In genomic region chr11:134235399-134235798, GRCh38 we compare ENCODE assay signal across 17 cellular contexts. TPM values are rescaled to one million over a fixed set of nuclear protein-coding genes. Genes with fewer than 3 reads are reported as not detected.
A peak's percentile ranks its signal among the peaks of the same experiment; 100 is the strongest.
DNase-seq lines count a peak whose midpoint lies in the region; ATAC-seq and TF ChIP-seq lines count a peak whose summit lies in the region.
"Had no signal": no experiment of that assay in that cellular context is flagged by ENCODE, and none has a peak within 500 bp of the region (broad histone marks: within the 10 kb centered on the region; RNA-seq: fewer than 3 reads in every experiment).

No MANE protein-coding gene starts in this region.

- H3K9me3 Mint-ChIP-seq in naive thymus-derived CD8-positive, alpha-beta T cell, result no peaks in the 10 kb centered on the region
- H3K9me3 Mint-ChIP-seq: CD4-positive, alpha-beta T cell had no signal

- POLR2A ChIA-PET in naive thymus-derived CD8-positive, alpha-beta T cell (lab: Charles Lee), result interaction anchor here (1.7 kb wide), 1 partner anchor 10 kb away, joined by 9 read pairs; the partner anchor contains the start of gene VPS26B

- H3K27me3 Mint-ChIP-seq in naive thymus-derived CD8-positive, alpha-beta T cell, result no peaks in the 10 kb centered on the region
- H3K27me3 Mint-ChIP-seq: CD4-positive, alpha-beta T cell had no signal

- H3K36me3 Mint-ChIP-seq in naive thymus-derived CD8-positive, alpha-beta T cell, result peaks cover 0 to 58% (median 4%) of the 10 kb centered on the region in 3 donors

- H3K36me3 ChIP-seq in left ventricle myocardium inferior, result peaks cover 46% of the 10 kb centered on the region
- H3K36me3 ChIP-seq in right lobe of liver, result peaks cover 0 to 16% (median 4%) of the 10 kb centered on the region in 4 donors

- peak overlapping the region in 1 of 10 donors; percentile 75 for H3K27ac Mint-ChIP-seq in naive thymus-derived CD8-positive, alpha-beta T cell
- H3K27ac Mint-ChIP-seq: CD4-positive, alpha-beta T cell had no signal

- no peak overlapping the region for H3K4me3 Mint-ChIP-seq in naive thymus-derived CD8-positive, alpha-beta T cell
- H3K4me3 Mint-ChIP-seq: CD4-positive, alpha-beta T cell had no signal

- ATAC-seq in right cardiac atrium (no peak), right lobe of liver (peak; percentile 81 to 92 (median 88))
- ATAC-seq in stimulated activated naive CD8-positive, alpha-beta T cell treated with anti-CD3 and anti-CD28 coated beads, Interleukin-15, Interleukin-2, amounts not matched to agents 100 U/mL and 50 U/mL, for 24 hours, result no peak
- no peak for ATAC-seq in naive thymus-derived CD8-positive, alpha-beta T cell
- ATAC-seq: A549 had no signal

- H3K4me3 ChIP-seq in left ventricle myocardium inferior (no peak overlapping the region), right cardiac atrium (ENCODE audit: low read length) (no peak overlapping the region), right lobe of liver (no peak overlapping the region)
- H3K4me3 ChIP-seq: A549, GM23248, HAP-1 had no signal

- H3K4me1 Mint-ChIP-seq in naive thymus-derived CD8-positive, alpha-beta T cell, result peaks cover 17 to 36% (median 26%) of the 10 kb centered on the region in 4 donors

- H3K4me1 ChIP-seq in left ventricle myocardium inferior (peaks cover 51% of the 10 kb centered on the region), right cardiac atrium (ENCODE audit: control insufficient read depth, insufficient read depth, low read length) (peaks cover 2% of the 10 kb centered on the region), right lobe of liver (peaks cover 0 to 26% (median 10%) of the 10 kb centered on the region in 4 donors)
- H3K4me1 ChIP-seq: A549, Caco-2, HAP-1 had no signal

- TF ChIP-seq CTCF in left ventricle myocardium inferior (IDR thresholded peaks at IDR 0.05; ENCODE audit: borderline replicate concordance), result no peak
- no peak for TF ChIP-seq CTCF in right lobe of liver (IDR thresholded peaks at IDR 0.05)

- no peak for TF ChIP-seq POLR2A in right lobe of liver (IDR thresholded peaks at IDR 0.05)

- no peaks in the 10 kb centered on the region for H3K9me3 ChIP-seq in left ventricle myocardium inferior (replicated peaks)
- no peaks in the 10 kb centered on the region for H3K9me3 ChIP-seq in right cardiac atrium (ENCODE audit: control insufficient read depth, low read length)
- H3K9me3 ChIP-seq in right lobe of liver, result no peaks in the 10 kb centered on the region
- H3K9me3 ChIP-seq: A549, Caco-2, HAP-1 had no signal

- H3K27me3 ChIP-seq in left ventricle myocardium inferior (ENCODE audit: low read depth) (no peaks in the 10 kb centered on the region), right cardiac atrium (ENCODE audit: control insufficient read depth, insufficient read depth) (no peaks in the 10 kb centered on the region), right lobe of liver (no peaks in the 10 kb centered on the region)

- peak; percentile 17 for DNase-seq in activated CD8-positive, alpha-beta memory T cell treated with anti-CD3 and anti-CD28 coated beads, Interleukin-2, amount 50 U/mL, for 48 hours
- no peak for DNase-seq in activated CD8-positive, alpha-beta memory T cell treated with anti-CD3 and anti-CD28 coated beads, Interleukin-2, amount 50 U/mL, for 4 hours
- DNase-seq in left ventricle myocardium inferior (no peak), right cardiac atrium (no peak), right lobe of liver (peak; percentile 62 to 76 (median 74)), posterior cingulate gyrus (no peak)
- DNase-seq in stimulated activated naive CD8-positive, alpha-beta T cell treated with anti-CD3 and anti-CD28 coated beads, Interleukin-15, Interleukin-2, amounts not matched to agents 100 U/mL and 50 U/mL, for 24 hours, result no peak
- DNase-seq in naive thymus-derived CD8-positive, alpha-beta T cell, result no peak
- DNase-seq: AML-193; Caco-2; CD4-positive, alpha-beta T cell; GM23248 had no signal

- intact Hi-C loops in left ventricle myocardium inferior (cut with micrococcal nuclease) (no loop called here), right cardiac atrium (cut with DNase I) (no loop called here), right lobe of liver (cut with DNase I) (no loop called here), posterior cingulate gyrus (cut with DNase I) (no loop called here)

- H3K27ac ChIP-seq in left ventricle myocardium inferior (replicated peaks) (peak overlapping the region; percentile 56), right cardiac atrium (ENCODE audit: low read length) (no peak overlapping the region), right lobe of liver (peak overlapping the region in 2 of 3 donors; percentile 41 to 54)
- H3K27ac ChIP-seq: 22Rv1, A549, C4-2B, GM23248 had no signal

- WGBS in right cardiac atrium, result 71% methylated on average over 3 of the region's 3 CpGs
- 34% methylated on average over 3 of the region's 3 CpGs for WGBS in right lobe of liver (ENCODE audit: insufficient coverage, low coverage, low lambda C conversion rate, missing lambda C conversion rate)

RNA-seq across cellular contexts. Expression of gene VPS26B, which starts 10.9 kb away (rescaled TPM):
- total RNA-seq in left ventricle myocardium inferior (37.6 TPM), right cardiac atrium (10 to 100 TPM; 31.5 to 38.0 (median 35.2) TPM), right lobe of liver (10 to 100 TPM; 22.6 to 33.7 (median 30.0) TPM)
- polyA plus RNA-seq in right cardiac atrium, result 18.7 TPM
- 10 to 100 TPM; 66.4 to 70.1 TPM for total RNA-seq in naive thymus-derived CD8-positive, alpha-beta T cell
- 10 to 100 TPM; 47.8 to 62.5 (median 57.7) TPM for polyA plus RNA-seq in naive thymus-derived CD8-positive, alpha-beta T cell

RNA-seq across cellular contexts. Expression of gene NCAPD3, which starts 11.6 kb away (rescaled TPM):
- 17.2 TPM for total RNA-seq in left ventricle myocardium inferior
- total RNA-seq in right cardiac atrium, result 10 to 100 TPM in 2 of 4 donors, 1 to 10 TPM in 2; 8.7 to 11.1 (median 10.0) TPM
- polyA plus RNA-seq in right cardiac atrium, result 5.4 TPM
- 10 to 100 TPM; 11.9 to 21.8 (median 15.5) TPM for total RNA-seq in right lobe of liver
- 10 to 100 TPM; 42.6 to 43.5 TPM for total RNA-seq in naive thymus-derived CD8-positive, alpha-beta T cell
- 10 to 100 TPM; 11.2 to 16.5 (median 14.2) TPM for polyA plus RNA-seq in naive thymus-derived CD8-positive, alpha-beta T cell

RNA-seq across cellular contexts. Expression of gene THYN1, which starts 17.8 kb away (rescaled TPM):
- total RNA-seq in left ventricle myocardium inferior (41.2 TPM), right cardiac atrium (10 to 100 TPM; 35.6 to 51.3 (median 44.2) TPM), right lobe of liver (10 to 100 TPM; 11.7 to 39.2 (median 20.6) TPM)
- polyA plus RNA-seq in right cardiac atrium, result 57.0 TPM
- 10 to 100 TPM; 79.0 to 79.6 TPM for total RNA-seq in naive thymus-derived CD8-positive, alpha-beta T cell
- polyA plus RNA-seq in naive thymus-derived CD8-positive, alpha-beta T cell, result 100 to 1,000 TPM; 172 to 207 (median 197) TPM

RNA-seq across cellular contexts. Expression of gene ACAD8, which starts 18.0 kb away (rescaled TPM):
- total RNA-seq in left ventricle myocardium inferior, result 40.7 TPM
- 10 to 100 TPM; 18.7 to 34.6 (median 27.3) TPM for total RNA-seq in right cardiac atrium
- 25.6 TPM for polyA plus RNA-seq in right cardiac atrium
- total RNA-seq in right lobe of liver, result 10 to 100 TPM; 19.1 to 28.3 (median 24.4) TPM
- 10 to 100 TPM; 37.2 to 40.2 TPM for total RNA-seq in naive thymus-derived CD8-positive, alpha-beta T cell
- polyA plus RNA-seq in naive thymus-derived CD8-positive, alpha-beta T cell, result 10 to 100 TPM; 21.0 to 24.0 (median 22.6) TPM

RNA-seq across cellular contexts. Expression of gene GLB1L3, which starts 40.8 kb away (rescaled TPM):
- not detected for total RNA-seq in left ventricle myocardium inferior
- total RNA-seq in right cardiac atrium, result not detected
- polyA plus RNA-seq in right cardiac atrium, result not detected
- total RNA-seq in right lobe of liver, result not detected
- 1 to 10 TPM; 1.2 TPM for total RNA-seq in naive thymus-derived CD8-positive, alpha-beta T cell
- 1 to 10 TPM; 2.0 to 2.5 (median 2.2) TPM for polyA plus RNA-seq in naive thymus-derived CD8-positive, alpha-beta T cell
- total RNA-seq: Caco-2, GM23248 had no signal
- polyA plus RNA-seq: A549, BJ, GM23248 had no signal

Comparison
In these comparisons a context has a peak if more than half of its experiments do, and no peak if none do; other contexts are left out.
1. DNase-seq: peak in activated CD8-positive, alpha-beta memory T cell treated with anti-CD3 and anti-CD28 coated beads, Interleukin-2, amount 50 U/mL, for 48 hours (single experiment) and right lobe of liver (3 of 3); none in activated CD8-positive, alpha-beta memory T cell treated with anti-CD3 and anti-CD28 coated beads, Interleukin-2, amount 50 U/mL, for 4 hours (single experiment), left ventricle myocardium inferior (single experiment), right cardiac atrium (0 of 3), stimulated activated naive CD8-positive, alpha-beta T cell treated with anti-CD3 and anti-CD28 coated beads, Interleukin-15, Interleukin-2, amounts not matched to agents 100 U/mL and 50 U/mL, for 24 hours (single experiment), naive thymus-derived CD8-positive, alpha-beta T cell (0 of 10) and posterior cingulate gyrus (0 of 10).
2. ATAC-seq: peak in right lobe of liver (4 of 4); none in right cardiac atrium (0 of 2), stimulated activated naive CD8-positive, alpha-beta T cell treated with anti-CD3 and anti-CD28 coated beads, Interleukin-15, Interleukin-2, amounts not matched to agents 100 U/mL and 50 U/mL, for 24 hours (single experiment) and naive thymus-derived CD8-positive, alpha-beta T cell (0 of 2).